ENCODE assay signal across 18 cellular contexts in genomic region chr15:93049233-93049632, GRCh38. TPM values are rescaled to one million over a fixed set of nuclear protein-coding genes. Genes with fewer than 3 reads are reported as not detected.
"Had no signal": no experiment of that assay in that cellular context is flagged by ENCODE, and none has a peak within 500 bp of the region (broad histone marks: within the 10 kb centered on the region; RNA-seq: fewer than 3 reads in every experiment).

No MANE protein-coding gene starts in this region.

- H3K4me1 ChIP-seq: adrenal gland had no signal

- H3K4me3 Mint-ChIP-seq: activated CD4-positive, alpha-beta T cell treated with anti-CD3 and anti-CD28 coated beads, Interleukin-2, amount 10 ng/mL, durations not matched to agents 7 days and 5 days; nephron had no signal

- H3K9me3 ChIP-seq: adrenal gland, ovary, SK-N-SH had no signal

- H3K4me2 ChIP-seq: SK-N-SH had no signal

- H3K27ac ChIP-seq: adrenal gland, epithelial cell of prostate, ovary, tibial artery had no signal

- H3K27me3 ChIP-seq: adrenal gland, ovary, tibial artery had no signal

- H3K27ac Mint-ChIP-seq: activated CD4-positive, alpha-beta T cell treated with anti-CD3 and anti-CD28 coated beads, Interleukin-2, amount 10 ng/mL, durations not matched to agents 7 days and 5 days had no signal

- DNase-seq: activated CD4-positive, alpha-beta T cell treated with anti-CD3 and anti-CD28 coated beads, Interleukin-2, amount 10 ng/mL, durations not matched to agents 7 days and 5 days; activated CD4-positive, CD25-positive, alpha-beta regulatory T cell; activated CD8-positive, alpha-beta memory T cell treated with anti-CD3 and anti-CD28 coated beads for 24 hours; activated naive CD4-positive, alpha-beta T cell treated with anti-CD3 and anti-CD28 coated beads, Interleukin-2, amount 50 U/mL, for 16 hours; activated T-cell treated with anti-CD3 and anti-CD28 coated beads for 4 hours; adrenal gland; cortex of kidney; effector memory CD4-positive, alpha-beta T cell; left cardiac atrium; ovary; SK-N-SH; stimulated activated CD4-positive, alpha-beta T cell treated with anti-CD3 and anti-CD28 coated beads, Interleukin-4, amount 100 ng/mL, for 4 hours; tibial artery had no signal

- H3K4me3 ChIP-seq: adrenal gland, lung, ovary, skin epidermis, tibial artery had no signal

- H3K27me3 Mint-ChIP-seq: activated CD4-positive, alpha-beta T cell treated with anti-CD3 and anti-CD28 coated beads, Interleukin-2, amount 10 ng/mL, durations not matched to agents 7 days and 5 days had no signal

- ATAC-seq: left cardiac atrium had no signal

- H3K36me3 ChIP-seq: adrenal gland, ovary had no signal

- H3K9ac ChIP-seq: SK-N-SH had no signal

RNA-seq across cellular contexts. Expression of gene RGMA, which starts 39.8 kb away (rescaled TPM):
- total RNA-seq: T-helper 1 cell treated with Interleukin-12 subunit alpha and Interleukin-12 subunit beta and Interleukin-4 antibody, amounts not matched to agents 30 ng/mL and 1 ng/mL, for 36 hours had no signal
